Comparison of ENCODE assay signal across 22 cellular contexts in genomic region chr3:9467451-9467850, GRCh38.
DNase-seq lines count a peak whose midpoint lies in the region; ATAC-seq and TF ChIP-seq lines count a peak whose summit lies in the region.
"Had no signal": no experiment of that assay in that cellular context is flagged by ENCODE, and none has a peak within 500 bp of the region (broad histone marks: within the 10 kb centered on the region; RNA-seq: fewer than 3 reads in every experiment).

No MANE protein-coding gene starts in this region.

- no peak overlapping the region for H3K9ac ChIP-seq in neuronal stem cell (ENCODE audit: low read depth, low read length, poor library complexity)
- H3K9ac ChIP-seq: SK-N-SH had no signal

- peak overlapping the region; percentile 24 for H3K18ac ChIP-seq in neuronal stem cell (ENCODE audit: low read length)

- CTCF ChIA-PET in activated CD8-positive, alpha-beta memory T cell treated with anti-CD3 and anti-CD28 coated beads, Interleukin-2, amount 10 ng/mL, durations not matched to agents 7 days and 5 days (lab: Charles Lee) = no interaction called here

- no peak overlapping the region for H3K4ac ChIP-seq in neuronal stem cell (ENCODE audit: low read length)

- no peaks in the 10 kb centered on the region for H3K27me3 ChIP-seq in GM23338 (ENCODE audit: insufficient read depth)
- no peaks in the 10 kb centered on the region for H3K27me3 ChIP-seq in neuronal stem cell (ENCODE audit: control insufficient read depth in 3 of 3, insufficient read depth in 3 of 3, low read depth in 1 of 3, low read length in 3 of 3)
- H3K27me3 ChIP-seq in dorsolateral prefrontal cortex = no peaks in the 10 kb centered on the region
- H3K27me3 ChIP-seq: right atrium auricular region, upper lobe of right lung had no signal

- H2BK5ac ChIP-seq in neuronal stem cell (ENCODE audit: low read length) = no peak overlapping the region

- no peak overlapping the region for H4K91ac ChIP-seq in neuronal stem cell (ENCODE audit: low read depth, low read length, poor library complexity)

- ATAC-seq in activated CD8-positive, alpha-beta memory T cell treated with anti-CD3 and anti-CD28 coated beads, Interleukin-2, amount 10 ng/mL, durations not matched to agents 7 days and 5 days = peak; percentile 36
- ATAC-seq in GM23338 = no peak
- ATAC-seq in activated naive CD8-positive, alpha-beta T cell treated with anti-CD3 and anti-CD28 coated beads, Interleukin-2, amount 50 U/mL, for 24 hours = peak; percentile 68
- ATAC-seq: left colon, upper lobe of right lung had no signal

- peaks cover 0 to 2% of the 10 kb centered on the region in 2 donors for H3K9me3 ChIP-seq in neuronal stem cell (replicated peaks in 1 of 2; ENCODE audit: control insufficient read depth in 2 of 2, insufficient read depth in 1 of 2, low read depth in 1 of 2, low read length in 2 of 2)
- H3K9me3 ChIP-seq: right atrium auricular region, SK-N-SH, upper lobe of right lung had no signal

- H3K79me1 ChIP-seq in neuronal stem cell (ENCODE audit: low read depth, low read length) = peaks cover 1% of the 10 kb centered on the region

- peaks cover 11% of the 10 kb centered on the region; the same call in 1 of the 2 replicates for H3K79me2 ChIP-seq in GM23338 (replicated peaks; ENCODE audit: insufficient read depth)

- H2AFZ ChIP-seq in GM23338 = no peak overlapping the region
- no peak overlapping the region for H2AFZ ChIP-seq in neuronal stem cell (ENCODE audit: low read length)

- no peak overlapping the region for H2BK15ac ChIP-seq in neuronal stem cell (ENCODE audit: low read length)

- H3K27ac ChIP-seq in GM23338 (ENCODE audit: low read depth) (no peak overlapping the region), neuronal stem cell (replicated peaks; ENCODE audit: low read length) (no peak overlapping the region), dorsolateral prefrontal cortex (no peak overlapping the region)
- H3K27ac ChIP-seq: C4-2B, coronary artery, right atrium auricular region, upper lobe of right lung had no signal

- H3K4me2 ChIP-seq in GM23338 (no peak overlapping the region), neuronal stem cell (ENCODE audit: insufficient read depth, low read length, poor library complexity, severe bottlenecking) (no peak overlapping the region)
- H3K4me2 ChIP-seq: SK-N-SH had no signal

- no peak overlapping the region for H3K23ac ChIP-seq in neuronal stem cell (ENCODE audit: low read depth, low read length, poor library complexity)

- H3K4me1 ChIP-seq in GM23338 (ENCODE audit: insufficient read depth) (no peaks in the 10 kb centered on the region), neuronal stem cell (ENCODE audit: control insufficient read depth in 2 of 2, insufficient read depth in 1 of 2, low read depth in 1 of 2, low read length in 2 of 2) (no peaks in the 10 kb centered on the region)
- H3K4me1 ChIP-seq: right atrium auricular region, upper lobe of right lung had no signal

- intact Hi-C loops in dorsolateral prefrontal cortex (cut with DNase I) = no loop called here

- H2BK120ac ChIP-seq in neuronal stem cell (ENCODE audit: low read depth, low read length) = no peak overlapping the region

- H3K4me3 Mint-ChIP-seq in activated CD8-positive, alpha-beta memory T cell treated with anti-CD3 and anti-CD28 coated beads, Interleukin-2, amount 10 ng/mL, durations not matched to agents 7 days and 5 days = no peak overlapping the region
- no peak overlapping the region for H3K4me3 Mint-ChIP-seq in GM23338
- no peak overlapping the region for H3K4me3 Mint-ChIP-seq in activated naive CD8-positive, alpha-beta T cell treated with anti-CD3 and anti-CD28 coated beads, Interleukin-2, amount 50 U/mL, for 24 hours
- H3K4me3 Mint-ChIP-seq: brain had no signal

- peaks cover 88% of the 10 kb centered on the region for H3K36me3 ChIP-seq in GM23338 (ENCODE audit: insufficient read depth)
- peaks cover 55 to 99% of the 10 kb centered on the region in 2 donors for H3K36me3 ChIP-seq in neuronal stem cell (replicated peaks in 1 of 2; ENCODE audit: control insufficient read depth in 2 of 2, insufficient read depth in 2 of 2, low read length in 2 of 2)

- no peak for TF ChIP-seq CTCF in GM23338 (conservative IDR thresholded peaks at IDR 0.05; ENCODE audit: low read depth in 2 of 2)
- TF ChIP-seq CTCF in dorsolateral prefrontal cortex (IDR thresholded peaks at IDR 0.05 in 54 of 56, conservative IDR thresholded peaks at IDR 0.05 in 2 of 56; ENCODE audit: low read depth in 1 of 56, partially characterized antibody in 56 of 56) = no peak

- no peaks in the 10 kb centered on the region for H3K9me2 ChIP-seq in GM23338 (ENCODE audit: insufficient read depth)
- H3K9me2 ChIP-seq: SK-N-SH had no signal

- no peaks in the 10 kb centered on the region; the same call in 1 of the 2 replicates for H3F3A ChIP-seq in GM23338 (replicated peaks; ENCODE audit: low read depth)

- H4K8ac ChIP-seq in neuronal stem cell (ENCODE audit: low read depth, low read length) = no peak overlapping the region

- DNase-seq in activated CD8-positive, alpha-beta memory T cell treated with anti-CD3 and anti-CD28 coated beads, Interleukin-2, amount 10 ng/mL, durations not matched to agents 7 days and 5 days = no peak
- no peak for DNase-seq in activated CD8-positive, alpha-beta memory T cell treated with anti-CD3 and anti-CD28 coated beads for 24 hours
- DNase-seq in GM23338 (ENCODE audit: low spot score) (no peak), neuronal stem cell (ENCODE audit: low spot score) (no peak), HUDEP-2 (lab: John Stamatoyannopoulos, UW; ENCODE audit: unreplicated experiment in 76 of 76) (no peak), dorsolateral prefrontal cortex (no peak), T1000 (lab: John Stamatoyannopoulos, UW) (no peak)
- no peak for DNase-seq in activated naive CD8-positive, alpha-beta T cell treated with anti-CD3 and anti-CD28 coated beads, Interleukin-2, amount 50 U/mL, for 24 hours
- DNase-seq: activated gamma-delta T cell treated with Interleukin-2 at 50 U/mL for 16 hours; left colon; midbrain; MM.1S; NCI-H1930; NCI-H446 treated with DMSO at 0.1 percent for 48 hours; NK-92 treated with Interleukin-12 subunit alpha and Interleukin-12 subunit beta, amount 100 ng/mL, for 24 hours; SK-N-SH; stimulated activated naive CD4-positive, alpha-beta T cell; upper lobe of right lung had no signal

- no CpG with 5 or more reads among the region's 3 CpGs for WGBS in neuronal stem cell (ENCODE audit: extremely low coverage in 2 of 2, insufficient read length in 2 of 2, insufficient replicate concordance in 1 of 2), 2 donors

- no peak overlapping the region for H3K4me3 ChIP-seq in GM23338
- H3K4me3 ChIP-seq in neuronal stem cell (ENCODE audit: low read length in 2 of 2) = no peak overlapping the region
- no peak overlapping the region for H3K4me3 ChIP-seq in dorsolateral prefrontal cortex
- H3K4me3 ChIP-seq: coronary artery, right atrium auricular region, upper lobe of right lung had no signal

- no peak overlapping the region for H3K14ac ChIP-seq in neuronal stem cell (ENCODE audit: low read length)

- no peaks in the 10 kb centered on the region for H3K27me3 Mint-ChIP-seq in activated CD8-positive, alpha-beta memory T cell treated with anti-CD3 and anti-CD28 coated beads, Interleukin-2, amount 10 ng/mL, durations not matched to agents 7 days and 5 days
- H3K27me3 Mint-ChIP-seq in GM23338 (ENCODE audit: insufficient read depth, low read depth, poor library complexity) = peaks cover 2% of the 10 kb centered on the region
- H3K27me3 Mint-ChIP-seq in activated naive CD8-positive, alpha-beta T cell treated with anti-CD3 and anti-CD28 coated beads, Interleukin-2, amount 50 U/mL, for 24 hours = no peaks in the 10 kb centered on the region
- H3K27me3 Mint-ChIP-seq: brain had no signal

- peaks cover 51% of the 10 kb centered on the region for H3K36me3 Mint-ChIP-seq in activated CD8-positive, alpha-beta memory T cell treated with anti-CD3 and anti-CD28 coated beads, Interleukin-2, amount 10 ng/mL, durations not matched to agents 7 days and 5 days
- H3K36me3 Mint-ChIP-seq in GM23338 (ENCODE audit: low read depth) = peaks cover 85% of the 10 kb centered on the region
- peaks cover 59% of the 10 kb centered on the region for H3K36me3 Mint-ChIP-seq in activated naive CD8-positive, alpha-beta T cell treated with anti-CD3 and anti-CD28 coated beads, Interleukin-2, amount 50 U/mL, for 24 hours (ENCODE audit: low read depth)

- H3K9me3 Mint-ChIP-seq in activated CD8-positive, alpha-beta memory T cell treated with anti-CD3 and anti-CD28 coated beads, Interleukin-2, amount 10 ng/mL, durations not matched to agents 7 days and 5 days (ENCODE audit: low read depth) = no peaks in the 10 kb centered on the region
- no peaks in the 10 kb centered on the region for H3K9me3 Mint-ChIP-seq in GM23338
- H3K9me3 Mint-ChIP-seq in activated naive CD8-positive, alpha-beta T cell treated with anti-CD3 and anti-CD28 coated beads, Interleukin-2, amount 50 U/mL, for 24 hours = no peaks in the 10 kb centered on the region
- H3K9me3 Mint-ChIP-seq: brain had no signal

- no peak overlapping the region for H2AK5ac ChIP-seq in neuronal stem cell (ENCODE audit: low read depth, low read length)

- no peak overlapping the region for H2BK12ac ChIP-seq in neuronal stem cell (ENCODE audit: low read length)

- peaks cover 22% of the 10 kb centered on the region for H4K20me1 ChIP-seq in GM23338 (replicated peaks; ENCODE audit: insufficient read depth)

- H3K27ac Mint-ChIP-seq in activated CD8-positive, alpha-beta memory T cell treated with anti-CD3 and anti-CD28 coated beads, Interleukin-2, amount 10 ng/mL, durations not matched to agents 7 days and 5 days = peak overlapping the region; percentile 62
- peak overlapping the region; percentile 67 for H3K27ac Mint-ChIP-seq in GM23338
- H3K27ac Mint-ChIP-seq in activated naive CD8-positive, alpha-beta T cell treated with anti-CD3 and anti-CD28 coated beads, Interleukin-2, amount 50 U/mL, for 24 hours = peak overlapping the region; percentile 76

- H3K4me1 Mint-ChIP-seq in activated CD8-positive, alpha-beta memory T cell treated with anti-CD3 and anti-CD28 coated beads, Interleukin-2, amount 10 ng/mL, durations not matched to agents 7 days and 5 days = peaks cover 20% of the 10 kb centered on the region
- H3K4me1 Mint-ChIP-seq in GM23338 = no peaks in the 10 kb centered on the region
- H3K4me1 Mint-ChIP-seq in activated naive CD8-positive, alpha-beta T cell treated with anti-CD3 and anti-CD28 coated beads, Interleukin-2, amount 50 U/mL, for 24 hours = peaks cover 8% of the 10 kb centered on the region
- H3K4me1 Mint-ChIP-seq: brain had no signal

TF ChIP-seq in GM23338, 12 proteins besides CTCF, POLR2A, EP300 and RAD21 (continues in another document):
- TF ChIP-seq ZNF114 (CRISPR knock-in tag; IDR thresholded peaks at IDR 0.05) = no peak
- TF ChIP-seq EZH2phosphoT487 (IDR thresholded peaks at IDR 0.05; ENCODE audit: unreplicated experiment) = no peak
- no peak for TF ChIP-seq EZH2 (IDR thresholded peaks at IDR 0.05; ENCODE audit: low read depth, unreplicated experiment)
- no peak for TF ChIP-seq STAT1 (IDR thresholded peaks at IDR 0.05; ENCODE audit: unreplicated experiment)
